In the genomic region with DNA sequence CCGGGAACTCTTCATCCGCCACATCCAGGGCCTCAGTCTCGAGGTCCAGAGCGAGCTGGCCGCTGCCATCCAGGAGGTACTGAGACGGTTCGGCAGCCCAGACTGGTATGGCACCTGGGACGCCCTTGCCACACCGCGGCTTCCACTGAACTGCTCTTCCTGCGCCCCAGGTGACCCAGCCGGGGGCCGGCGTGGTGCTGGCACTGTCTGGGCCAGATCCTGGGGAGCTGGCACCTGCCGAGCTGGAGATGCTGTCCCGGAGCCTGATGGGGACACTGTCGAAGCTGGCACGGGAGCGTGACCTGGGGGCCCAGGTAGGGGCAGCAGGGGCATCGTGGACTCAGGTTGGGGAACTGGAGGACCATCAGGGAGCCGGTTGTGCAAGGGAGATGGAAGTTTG, we compare ENCODE assay signal across 11 cellular contexts. TPM values are rescaled to one million over a fixed set of nuclear protein-coding genes. Genes with fewer than 3 reads are reported as not detected.
DNase-seq lines count a peak whose midpoint lies in the region; ATAC-seq and TF ChIP-seq lines count a peak whose summit lies in the region.
"Had no signal": no experiment of that assay in that cellular context is flagged by ENCODE, and none has a peak within 500 bp of the region (broad histone marks: within the 10 kb centered on the region; RNA-seq: fewer than 3 reads in every experiment).

No MANE protein-coding gene starts in this region.

- ATAC-seq in activated T-cell treated with anti-CD3 and anti-CD28 coated beads, Interleukin-2, amount 50 U/mL, for 4 hours = no peak
- ATAC-seq in WTC11 (no peak), GM21786 (IDR thresholded peaks at IDR 0.05; ENCODE audit: unreplicated experiment) (no peak)
- no peak for ATAC-seq in stimulated activated naive B cell treated with anti-CD40 and anti-IgM and Interleukin-4, amounts not matched to agents 10 μg/mL and 1 μg/mL and 100 μg/mL, for 72 hours (replicated peaks)

- no peaks in the 10 kb centered on the region for H3K27me3 Mint-ChIP-seq in activated T-cell treated with anti-CD3 and anti-CD28 coated beads, Interleukin-2, amount 50 U/mL, for 4 hours (ENCODE audit: low read depth)
- peaks cover 30% of the 10 kb centered on the region for H3K27me3 Mint-ChIP-seq in WTC11 (ENCODE audit: low read depth)
- no peaks in the 10 kb centered on the region for H3K27me3 Mint-ChIP-seq in stimulated activated naive B cell treated with anti-CD40 and anti-IgM and Interleukin-4, amounts not matched to agents 10 μg/mL and 1 μg/mL and 100 μg/mL, for 72 hours

- peak overlapping the region; percentile 63 for H3K4me3 ChIP-seq in iPS-18c (ENCODE audit: insufficient read depth, low read depth, low read length)

- H3K4me1 Mint-ChIP-seq in activated T-cell treated with anti-CD3 and anti-CD28 coated beads, Interleukin-2, amount 50 U/mL, for 4 hours (ENCODE audit: low read depth) = peaks cover 32% of the 10 kb centered on the region
- peaks cover 20% of the 10 kb centered on the region for H3K4me1 Mint-ChIP-seq in WTC11
- H3K4me1 Mint-ChIP-seq in stimulated activated naive B cell treated with anti-CD40 and anti-IgM and Interleukin-4, amounts not matched to agents 10 μg/mL and 1 μg/mL and 100 μg/mL, for 72 hours = peaks cover 39 to 72% of the 10 kb centered on the region in 2 donors

- POLR2A ChIA-PET in WTC11 (lab: Charles Lee) = interaction anchor here (0.9 to 2.2 kb wide), 8 partner anchors 12 to 437 kb away, joined by 3 to 11 read pairs (median 6); a partner anchor contains a TSS

- no peak overlapping the region; the same call in 1 of the 2 replicates for H3K27ac Mint-ChIP-seq in WTC11
- peak overlapping the region; percentile 9 for H3K27ac Mint-ChIP-seq in stimulated activated naive B cell treated with anti-CD40 and anti-IgM and Interleukin-4, amounts not matched to agents 10 μg/mL and 1 μg/mL and 100 μg/mL, for 72 hours

- no peak for TF ChIP-seq CTCF in WTC11 (IDR thresholded peaks at IDR 0.05)

- H3K9me3 ChIP-seq in iPS-18c (ENCODE audit: control insufficient read depth, insufficient read depth, low read length) = no peaks in the 10 kb centered on the region
- H3K9me3 ChIP-seq: pancreas had no signal

- peaks cover 15% of the 10 kb centered on the region for H3K36me3 Mint-ChIP-seq in activated T-cell treated with anti-CD3 and anti-CD28 coated beads, Interleukin-2, amount 50 U/mL, for 4 hours (ENCODE audit: insufficient read depth)
- no peaks in the 10 kb centered on the region for H3K36me3 Mint-ChIP-seq in WTC11
- peaks cover 49 to 53% of the 10 kb centered on the region in 2 donors for H3K36me3 Mint-ChIP-seq in stimulated activated naive B cell treated with anti-CD40 and anti-IgM and Interleukin-4, amounts not matched to agents 10 μg/mL and 1 μg/mL and 100 μg/mL, for 72 hours

- H3K9me3 Mint-ChIP-seq in activated T-cell treated with anti-CD3 and anti-CD28 coated beads, Interleukin-2, amount 50 U/mL, for 4 hours = no peaks in the 10 kb centered on the region
- no peaks in the 10 kb centered on the region for H3K9me3 Mint-ChIP-seq in WTC11
- no peaks in the 10 kb centered on the region for H3K9me3 Mint-ChIP-seq in stimulated activated naive B cell treated with anti-CD40 and anti-IgM and Interleukin-4, amounts not matched to agents 10 μg/mL and 1 μg/mL and 100 μg/mL, for 72 hours

- CTCF ChIA-PET in WTC11 (lab: Charles Lee) = interaction anchor here (0.7 to 13.9 kb wide), 42 partner anchors 10 to 461 kb away, joined by 3 to 437 read pairs (median 6); a partner anchor contains a TSS

- no peak for DNase-seq in activated T-cell treated with anti-CD3 and anti-CD28 coated beads, Interleukin-2, amount 50 U/mL, for 4 hours
- DNase-seq in activated T-cell treated with anti-CD3 and anti-CD28 coated beads, Interleukin-2, amount 50 U/mL, for 48 hours = no peak
- no peak for DNase-seq in WTC11 (ENCODE audit: low spot score)
- no peak for DNase-seq in stimulated activated naive B cell treated with anti-CD40 and anti-IgM and Interleukin-4, amounts not matched to agents 10 μg/mL and 1 μg/mL and 100 μg/mL, for 72 hours
- DNase-seq in 8988T = no peak
- DNase-seq in SHP77 (lab: John Stamatoyannopoulos, UW) = no peak
- DNase-seq: GF-D8, kidney glomerular epithelial cell had no signal

- peak overlapping the region; percentile 88 for H3K4me3 Mint-ChIP-seq in activated T-cell treated with anti-CD3 and anti-CD28 coated beads, Interleukin-2, amount 50 U/mL, for 4 hours
- H3K4me3 Mint-ChIP-seq in WTC11 = peak overlapping the region; percentile 69
- peak overlapping the region; percentile 93 to 99 for H3K4me3 Mint-ChIP-seq in stimulated activated naive B cell treated with anti-CD40 and anti-IgM and Interleukin-4, amounts not matched to agents 10 μg/mL and 1 μg/mL and 100 μg/mL, for 72 hours

TF ChIP-seq in WTC11, 78 proteins besides CTCF, POLR2A, EP300 and RAD21:
- TF ChIP-seq, protein P1, sequence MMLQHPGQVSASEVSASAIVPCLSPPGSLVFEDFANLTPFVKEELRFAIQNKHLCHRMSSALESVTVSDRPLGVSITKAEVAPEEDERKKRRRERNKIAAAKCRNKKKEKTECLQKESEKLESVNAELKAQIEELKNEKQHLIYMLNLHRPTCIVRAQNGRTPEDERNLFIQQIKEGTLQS (CRISPR knock-in tag; conservative IDR thresholded peaks at IDR 0.05) = no peak
- TF ChIP-seq RELA (CRISPR knock-in tag; IDR thresholded peaks at IDR 0.05; ENCODE audit: borderline replicate concordance) (0 out of 2 replicates have a peak, but pooled peaks have one; percentile 53), RORB (CRISPR knock-in tag; IDR thresholded peaks at IDR 0.05) (no peak)
- TF ChIP-seq, protein P2, sequence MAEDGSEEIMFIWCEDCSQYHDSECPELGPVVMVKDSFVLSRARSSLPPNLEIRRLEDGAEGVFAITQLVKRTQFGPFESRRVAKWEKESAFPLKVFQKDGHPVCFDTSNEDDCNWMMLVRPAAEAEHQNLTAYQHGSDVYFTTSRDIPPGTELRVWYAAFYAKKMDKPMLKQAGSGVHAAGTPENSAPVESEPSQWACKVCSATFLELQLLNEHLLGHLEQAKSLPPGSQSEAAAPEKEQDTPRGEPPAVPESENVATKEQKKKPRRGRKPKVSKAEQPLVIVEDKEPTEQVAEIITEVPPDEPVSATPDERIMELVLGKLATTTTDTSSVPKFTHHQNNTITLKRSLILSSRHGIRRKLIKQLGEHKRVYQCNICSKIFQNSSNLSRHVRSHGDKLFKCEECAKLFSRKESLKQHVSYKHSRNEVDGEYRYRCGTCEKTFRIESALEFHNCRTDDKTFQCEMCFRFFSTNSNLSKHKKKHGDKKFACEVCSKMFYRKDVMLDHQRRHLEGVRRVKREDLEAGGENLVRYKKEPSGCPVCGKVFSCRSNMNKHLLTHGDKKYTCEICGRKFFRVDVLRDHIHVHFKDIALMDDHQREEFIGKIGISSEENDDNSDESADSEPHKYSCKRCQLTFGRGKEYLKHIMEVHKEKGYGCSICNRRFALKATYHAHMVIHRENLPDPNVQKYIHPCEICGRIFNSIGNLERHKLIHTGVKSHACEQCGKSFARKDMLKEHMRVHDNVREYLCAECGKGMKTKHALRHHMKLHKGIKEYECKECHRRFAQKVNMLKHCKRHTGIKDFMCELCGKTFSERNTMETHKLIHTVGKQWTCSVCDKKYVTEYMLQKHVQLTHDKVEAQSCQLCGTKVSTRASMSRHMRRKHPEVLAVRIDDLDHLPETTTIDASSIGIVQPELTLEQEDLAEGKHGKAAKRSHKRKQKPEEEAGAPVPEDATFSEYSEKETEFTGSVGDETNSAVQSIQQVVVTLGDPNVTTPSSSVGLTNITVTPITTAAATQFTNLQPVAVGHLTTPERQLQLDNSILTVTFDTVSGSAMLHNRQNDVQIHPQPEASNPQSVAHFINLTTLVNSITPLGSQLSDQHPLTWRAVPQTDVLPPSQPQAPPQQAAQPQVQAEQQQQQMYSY (CRISPR knock-in tag; IDR thresholded peaks at IDR 0.05) = 0 out of 2 replicates have a peak, but pooled peaks have one; percentile 16

RNA-seq across cellular contexts. Expression of a gene that starts 1.4 kb away (rescaled TPM):
- 10 to 100 TPM; 87.4 to 97.9 (median 96.2) TPM for total RNA-seq in activated T-cell treated with anti-CD3 and anti-CD28 coated beads, Interleukin-2, amount 50 U/mL, for 4 hours
- total RNA-seq in WTC11 (2021) = 17.0 to 22.0 TPM (median 19.9 TPM) in 3 replicates

RNA-seq across cellular contexts. Expression of a gene that starts 17.5 kb away (rescaled TPM):
- total RNA-seq in activated T-cell treated with anti-CD3 and anti-CD28 coated beads, Interleukin-2, amount 50 U/mL, for 4 hours = 10 to 100 TPM; 43.3 to 49.9 (median 48.1) TPM
- total RNA-seq in WTC11 (2021) = 16.8 to 18.3 TPM (median 18.3 TPM) in 3 replicates

RNA-seq across cellular contexts. Expression of a gene that starts 23.5 kb away (rescaled TPM):
- 10 to 100 TPM; 78.3 to 96.8 (median 81.0) TPM for total RNA-seq in activated T-cell treated with anti-CD3 and anti-CD28 coated beads, Interleukin-2, amount 50 U/mL, for 4 hours
- total RNA-seq in WTC11 (2021) = 255 to 293 TPM (median 282 TPM) in 3 replicates

RNA-seq across cellular contexts. Expression of a gene that starts 24.1 kb away (rescaled TPM):
- total RNA-seq in activated T-cell treated with anti-CD3 and anti-CD28 coated beads, Interleukin-2, amount 50 U/mL, for 4 hours = 100 to 1,000 TPM; 432 to 461 (median 438) TPM
- 285 to 321 TPM (median 314 TPM) in 3 replicates for total RNA-seq in WTC11 (2021)

RNA-seq across cellular contexts. Expression of a gene that starts 36.1 kb away (rescaled TPM):
- total RNA-seq in activated T-cell treated with anti-CD3 and anti-CD28 coated beads, Interleukin-2, amount 50 U/mL, for 4 hours = 10 to 100 TPM; 81.5 to 93.4 (median 89.3) TPM
- total RNA-seq in WTC11 (2021) = 56.3 to 81.9 TPM (median 59.1 TPM) in 3 replicates
